ENCODE assay signal across 12 cellular contexts in genomic region chr15:85753261-85753660, GRCh38.
"Had no signal": no experiment of that assay in that cellular context is flagged by ENCODE, and none has a peak within 500 bp of the region (broad histone marks: within the 10 kb centered on the region; RNA-seq: fewer than 3 reads in every experiment).

No MANE protein-coding gene starts in this region.

- H3K27ac Mint-ChIP-seq: activated B cell treated with CpG ODN at 0.5 μM for 24 hours had no signal

- DNase-seq: activated B cell treated with CpG ODN at 0.5 μM for 24 hours; activated CD4-positive, alpha-beta T cell treated with anti-CD3 and anti-CD28 coated beads, Interleukin-2, amount 10 ng/mL, durations not matched to agents 7 days and 5 days; activated CD8-positive, alpha-beta memory T cell treated with anti-CD3 and anti-CD28 coated beads for 24 hours; central memory CD4-positive, alpha-beta T cell; dermis blood vessel endothelial cell; mesenchymal stem cell; nephron progenitor cell; stimulated activated CD4-positive, alpha-beta T cell treated with anti-CD3 and anti-CD28 coated beads, Interleukin-2, amount 100 ng/mL, for 24 hours; stimulated activated naive CD4-positive, alpha-beta T cell; trophoblast cell had no signal

- H3K27me3 Mint-ChIP-seq: activated B cell treated with CpG ODN at 0.5 μM for 24 hours; activated CD4-positive, alpha-beta T cell treated with anti-CD3 and anti-CD28 coated beads, Interleukin-2, amount 10 ng/mL, durations not matched to agents 7 days and 5 days had no signal

- H3K9me3 ChIP-seq: left lung, sigmoid colon had no signal

- H3K4me3 ChIP-seq: left lung, sigmoid colon had no signal

- H3K27me3 ChIP-seq: left lung, sigmoid colon had no signal

- H3K27ac ChIP-seq: left lung had no signal

- H3K9me3 Mint-ChIP-seq: activated B cell treated with CpG ODN at 0.5 μM for 24 hours; activated CD4-positive, alpha-beta T cell treated with anti-CD3 and anti-CD28 coated beads, Interleukin-2, amount 10 ng/mL, durations not matched to agents 7 days and 5 days; nephron progenitor cell had no signal

- H3K4me1 Mint-ChIP-seq: activated B cell treated with CpG ODN at 0.5 μM for 24 hours had no signal

- H3K4me3 Mint-ChIP-seq: activated B cell treated with CpG ODN at 0.5 μM for 24 hours; activated CD4-positive, alpha-beta T cell treated with anti-CD3 and anti-CD28 coated beads, Interleukin-2, amount 10 ng/mL, durations not matched to agents 7 days and 5 days had no signal
